ENCODE assay signal across 15 cellular contexts in the genomic region with DNA sequence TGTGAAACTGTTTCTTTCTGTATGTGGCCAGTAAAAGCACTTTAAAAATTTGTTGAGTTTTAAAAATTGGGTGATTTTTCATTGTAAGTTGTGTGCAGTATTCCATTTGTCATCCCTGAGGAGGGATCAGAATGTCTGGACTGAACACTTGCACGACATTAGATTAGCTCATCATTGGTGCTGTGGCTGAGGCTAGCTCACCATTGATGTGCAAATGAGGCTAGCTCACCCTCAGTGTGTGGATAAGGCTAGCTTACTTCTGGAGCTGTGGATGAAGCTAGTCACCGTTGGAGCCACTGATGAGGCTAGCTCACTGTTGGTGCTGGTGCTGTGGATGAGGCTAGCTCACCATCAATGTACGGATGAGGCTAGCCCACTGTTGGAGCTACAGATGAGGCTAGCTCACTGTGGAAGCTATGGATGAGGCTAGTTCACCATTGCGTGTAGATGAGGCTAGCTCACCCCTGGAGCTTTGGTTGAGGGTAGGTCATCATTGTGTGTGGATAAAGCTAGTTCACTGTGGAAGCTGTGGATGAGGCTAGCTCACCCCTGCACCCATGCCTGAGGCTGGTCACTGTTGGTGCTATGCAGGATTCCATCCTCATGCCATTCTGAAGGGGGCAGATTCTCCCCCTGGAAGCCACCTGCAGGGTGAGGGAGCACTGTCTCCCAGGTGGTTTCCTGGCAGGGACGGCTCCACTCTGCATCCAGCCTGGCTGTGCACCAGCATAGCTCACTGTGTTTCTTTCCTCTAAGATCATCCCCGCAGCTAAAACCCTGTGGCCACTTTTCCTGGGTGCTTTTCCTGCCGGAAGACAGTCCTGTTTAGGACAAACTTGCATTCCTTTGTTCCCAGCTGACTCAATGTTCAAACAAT.
DNase-seq lines count a peak whose midpoint lies in the region; ATAC-seq, FAIRE-seq and TF ChIP-seq lines count a peak whose summit lies in the region.
"Had no signal": no experiment of that assay in that cellular context is flagged by ENCODE, and none has a peak within 500 bp of the region (broad histone marks: within the 10 kb centered on the region; RNA-seq: fewer than 3 reads in every experiment).

No MANE protein-coding gene starts in this region.

- H3K36me3 Mint-ChIP-seq in H9 (ENCODE audit: insufficient read depth in 1 of 3, low read depth in 3 of 3) (no peaks in the 10 kb centered on the region), progenitor cell of endocrine pancreas (ENCODE audit: insufficient read depth) (no peaks in the 10 kb centered on the region)
- H3K36me3 Mint-ChIP-seq: IgD-negative memory B cell had no signal

- H4K91ac ChIP-seq in H9 (ENCODE audit: insufficient read length, low read depth, low read length) = no peak overlapping the region
- peak overlapping the region; percentile 13 for H4K91ac ChIP-seq in mesenchymal stem cell (ENCODE audit: low read length)

- FAIRE-seq in A549 (lab: Jason Lieb, UNC) (no peak), kidney (lab: Jason Lieb, UNC) (no peak)
- FAIRE-seq: GM12891 had no signal

- no peak for TF ChIP-seq EP300 in A549 (IDR thresholded peaks at IDR 0.05)

- H3K9me3 Mint-ChIP-seq in H9 (no peaks in the 10 kb centered on the region), progenitor cell of endocrine pancreas (ENCODE audit: low read depth) (no peaks in the 10 kb centered on the region)
- H3K9me3 Mint-ChIP-seq: IgD-negative memory B cell had no signal

- H3K23me2 ChIP-seq in H9 (ENCODE audit: insufficient read length, low read depth, low read length, poor library complexity, severe bottlenecking) = no peaks in the 10 kb centered on the region

- no peak overlapping the region for H3K4ac ChIP-seq in H9 (ENCODE audit: low read depth, low read length)
- no peak overlapping the region for H3K4ac ChIP-seq in mesenchymal stem cell (ENCODE audit: low read depth in 1 of 2, low read length in 2 of 2)

- H3K4me3 Mint-ChIP-seq in H9 (no peak overlapping the region; a peak in 1 of 5 replicates), progenitor cell of endocrine pancreas (ENCODE audit: low read depth) (no peak overlapping the region)
- H3K4me3 Mint-ChIP-seq: B cell, IgD-negative memory B cell had no signal

- no peak for TF ChIP-seq RAD21 in A549 (conservative IDR thresholded peaks at IDR 0.05 in 1 of 2, IDR thresholded peaks at IDR 0.05 in 1 of 2)

- no peak overlapping the region for H3K14ac ChIP-seq in H9 (ENCODE audit: insufficient read depth, low read length)
- no peak overlapping the region for H3K14ac ChIP-seq in mesenchymal stem cell (ENCODE audit: low read length in 2 of 2)

- TF ChIP-seq CTCF in A549 (IDR thresholded peaks at IDR 0.05) (no peak), H9 (conservative IDR thresholded peaks at IDR 0.05) (no peak), kidney (IDR thresholded peaks at IDR 0.05; ENCODE audit: borderline replicate concordance, extremely low read depth, insufficient read depth) (no peak), progenitor cell of endocrine pancreas (IDR thresholded peaks at IDR 0.05; ENCODE audit: unreplicated experiment) (no peak)

- H3K4me3 ChIP-seq in A549 (no peak overlapping the region), mesenchymal stem cell (ENCODE audit: insufficient read depth in 1 of 2, low read depth in 1 of 2, low read length in 2 of 2) (no peak overlapping the region), kidney (ENCODE audit: low read length in 2 of 2) (no peak overlapping the region)

- 65% methylated on average over 7 of the region's 7 CpGs for WGBS in A549 (ENCODE audit: missing lambda C conversion rate)
- no CpG with 5 or more reads among the region's 7 CpGs for WGBS in H9 (ENCODE audit: extremely low coverage, insufficient read length, low lambda C conversion rate)
- 84% methylated on average over 7 of the region's 7 CpGs for WGBS in mesenchymal stem cell

- no peak overlapping the region for H2AK5ac ChIP-seq in H9 (ENCODE audit: insufficient read length, low read length)
- no peak overlapping the region for H2AK5ac ChIP-seq in mesenchymal stem cell (ENCODE audit: low read length, severe bottlenecking)

- no peak; a peak in 1 of 6 replicates for ATAC-seq in A549
- ATAC-seq: Right ventricle myocardium inferior had no signal

- H3K27ac Mint-ChIP-seq in H9 = no peak overlapping the region
- no peak overlapping the region for H3K27ac Mint-ChIP-seq in progenitor cell of endocrine pancreas
- H3K27ac Mint-ChIP-seq: B cell, IgD-negative memory B cell had no signal

- DNase-seq in A549 (ENCODE audit: low read depth in 1 of 2, low spot score in 1 of 2) (no peak), H9 (peak; percentile 9), mesenchymal stem cell (peak; percentile 58), kidney (no peak), dedifferentiated amniotic fluid mesenchymal stem cell (ENCODE audit: extremely low spot score) (no peak), progenitor cell of endocrine pancreas (ENCODE audit: low spot score, unreplicated experiment) (no peak), midbrain (lab: John Stamatoyannopoulos, UW) (no peak)
- DNase-seq in activated CD8-positive, alpha-beta memory T cell treated with anti-CD3 and anti-CD28 coated beads, Interleukin-2, amount 50 U/mL, for 48 hours = peak; percentile 26
- DNase-seq: NCI-H1436, NCI-H526 had no signal

- no peak overlapping the region for H2BK120ac ChIP-seq in H9 (ENCODE audit: low read depth, low read length, poor library complexity, severe bottlenecking)
- H2BK120ac ChIP-seq in mesenchymal stem cell (ENCODE audit: low read depth, low read length) = no peak overlapping the region

- no peak overlapping the region; a peak in 1 of 6 replicates for H3K27ac ChIP-seq in A549
- H3K27ac ChIP-seq in H9 (ENCODE audit: insufficient read length, low read depth, low read length) = no peak overlapping the region
- no peak overlapping the region for H3K27ac ChIP-seq in mesenchymal stem cell (ENCODE audit: low read length, poor library complexity, severe bottlenecking)
- no peak overlapping the region for H3K27ac ChIP-seq in kidney (ENCODE audit: low read depth in 2 of 2, low read length in 2 of 2)
- H3K27ac ChIP-seq: parathyroid adenoma had no signal

- H3T11ph ChIP-seq in H9 (ENCODE audit: low read length) = no peak overlapping the region

- no peak overlapping the region for H2BK5ac ChIP-seq in H9 (ENCODE audit: insufficient read length, low read length)
- no peak overlapping the region for H2BK5ac ChIP-seq in mesenchymal stem cell (ENCODE audit: low read depth, low read length, poor library complexity, severe bottlenecking)

- no peaks in the 10 kb centered on the region for H3K9me3 ChIP-seq in A549
- no peaks in the 10 kb centered on the region for H3K9me3 ChIP-seq in H9 (ENCODE audit: control insufficient read depth, low read depth, low read length)
- no peaks in the 10 kb centered on the region for H3K9me3 ChIP-seq in mesenchymal stem cell (ENCODE audit: control insufficient read depth, low read length)
- no peaks in the 10 kb centered on the region for H3K9me3 ChIP-seq in kidney (ENCODE audit: control insufficient read depth in 1 of 2, low read length in 2 of 2)

- H3K4me1 ChIP-seq in A549 (peaks cover 19% of the 10 kb centered on the region), H9 (ENCODE audit: insufficient read depth, low read length) (no peaks in the 10 kb centered on the region), mesenchymal stem cell (ENCODE audit: control insufficient read depth, insufficient read depth, low read depth, low read length) (peaks cover 4% of the 10 kb centered on the region), kidney (ENCODE audit: control insufficient read depth in 1 of 2, insufficient read depth in 1 of 2, low read depth in 1 of 2, low read length in 2 of 2) (peaks cover 0 to 2% of the 10 kb centered on the region in 2 donors)
- H3K4me1 ChIP-seq: parathyroid adenoma had no signal

- H2BK12ac ChIP-seq in H9 (ENCODE audit: insufficient read length, low read depth, low read length) (no peak overlapping the region), mesenchymal stem cell (ENCODE audit: low read length in 2 of 2) (peak overlapping the region; percentile 33 to 44)

- H3K4me1 Mint-ChIP-seq in H9 (0 out of 4 replicates have a peak, but pooled peaks cover 2 to 10% of the 10 kb centered on the region in 2 experiments), progenitor cell of endocrine pancreas (ENCODE audit: low read depth) (no peaks in the 10 kb centered on the region)
- H3K4me1 Mint-ChIP-seq: B cell, IgD-negative memory B cell had no signal

- no peaks in the 10 kb centered on the region for H3K79me2 ChIP-seq in H9 (ENCODE audit: insufficient read depth, low read length)
- H3K79me2 ChIP-seq: parathyroid adenoma had no signal

- intact Hi-C loops in kidney (cut with DNase I) = no loop called here

- H3K79me1 ChIP-seq in H9 (ENCODE audit: insufficient read depth, low read depth, low read length, poor library complexity, severe bottlenecking) = no peaks in the 10 kb centered on the region
- no peaks in the 10 kb centered on the region for H3K79me1 ChIP-seq in mesenchymal stem cell (replicated peaks; ENCODE audit: low read length, poor library complexity, severe bottlenecking)

- H3K23ac ChIP-seq in H9 (ENCODE audit: insufficient read length, low read depth, low read length) = no peak overlapping the region
- no peak overlapping the region for H3K23ac ChIP-seq in mesenchymal stem cell (ENCODE audit: low read length in 2 of 2)

- no peaks in the 10 kb centered on the region for H3K36me3 ChIP-seq in mesenchymal stem cell (ENCODE audit: control insufficient read depth in 1 of 2, insufficient read depth in 2 of 2, low read depth in 1 of 2, low read length in 2 of 2)
- no peaks in the 10 kb centered on the region for H3K36me3 ChIP-seq in kidney (ENCODE audit: control insufficient read depth in 1 of 2, insufficient read depth in 2 of 2, low read length in 2 of 2)

- H4K8ac ChIP-seq in H9 (replicated peaks; ENCODE audit: insufficient read length, low read depth, low read length) = no peak overlapping the region
- peak overlapping the region; percentile 21 for H4K8ac ChIP-seq in mesenchymal stem cell (ENCODE audit: low read length)

- POLR2A ChIA-PET in A549 (lab: Yijun Ruan, JAX) = no interaction called here

- H2BK20ac ChIP-seq in H9 (ENCODE audit: low read depth, low read length, poor library complexity, severe bottlenecking) = no peak overlapping the region

- CTCF ChIA-PET in A549 (lab: Yijun Ruan, JAX) = interaction anchor here (0.9 to 2.3 kb wide), 6 partner anchors 18 to 436 kb away, joined by 3 to 8 read pairs (median 4); a partner anchor contains a TSS

- 0 out of 3 replicates have a peak overlapping the region, but pooled peaks have one; percentile 22 for H3K4me2 ChIP-seq in A549
- H3K4me2 ChIP-seq in H9 (ENCODE audit: insufficient read depth, insufficient read length, low read length) = no peak overlapping the region
- H3K4me2 ChIP-seq in mesenchymal stem cell (ENCODE audit: low read length, poor library complexity, severe bottlenecking) = no peak overlapping the region

- H2AFZ ChIP-seq in H9 (ENCODE audit: low read length) = no peak overlapping the region
- no peak overlapping the region for H2AFZ ChIP-seq in mesenchymal stem cell (ENCODE audit: low read depth, low read length)
- H2AFZ ChIP-seq: parathyroid adenoma had no signal

- no peak for TF ChIP-seq POLR2A in A549 (IDR thresholded peaks at IDR 0.05; ENCODE audit: low read length)

- no peak overlapping the region for H2BK15ac ChIP-seq in H9 (ENCODE audit: low read depth, low read length)
- H2BK15ac ChIP-seq in mesenchymal stem cell (ENCODE audit: low read depth, poor library complexity, severe bottlenecking) = no peak overlapping the region

- no peaks in the 10 kb centered on the region for H3K27me3 ChIP-seq in H9 (ENCODE audit: insufficient read depth, low read length)
- no peaks in the 10 kb centered on the region for H3K27me3 ChIP-seq in mesenchymal stem cell (ENCODE audit: control insufficient read depth in 1 of 2, insufficient read depth in 1 of 2, low read length in 2 of 2)

- H4K20me1 ChIP-seq in H9 (ENCODE audit: control insufficient read depth, insufficient read depth, insufficient read length) = no peaks in the 10 kb centered on the region

- H3K56ac ChIP-seq in H9 (ENCODE audit: insufficient read length, low read depth, low read length) = no peak overlapping the region

- H3K18ac ChIP-seq in H9 (ENCODE audit: insufficient read length, low read depth, low read length) (no peak overlapping the region), mesenchymal stem cell (ENCODE audit: low read depth in 1 of 2, low read length in 2 of 2) (peak overlapping the region in 1 of 2 experiments; percentile 13)

- H3K9ac ChIP-seq in H9 (ENCODE audit: extremely low read depth, insufficient read length, low read length) = no peak overlapping the region
- H3K9ac ChIP-seq in mesenchymal stem cell (ENCODE audit: low read length) = peak overlapping the region; percentile 33
- H3K9ac ChIP-seq in kidney (ENCODE audit: low read length in 2 of 2) = no peak overlapping the region
- H3K9ac ChIP-seq: parathyroid adenoma had no signal

- H3K27me3 Mint-ChIP-seq in H9 (ENCODE audit: low read depth) = peaks cover 9% of the 10 kb centered on the region
- H3K27me3 Mint-ChIP-seq in progenitor cell of endocrine pancreas = peaks cover 31% of the 10 kb centered on the region

- no peak overlapping the region for H4K5ac ChIP-seq in H9 (ENCODE audit: insufficient read length, low read depth, low read length)

Comparison
In these comparisons a context has a peak if more than half of its experiments do, and no peak if none do; other contexts are left out.
1. DNase-seq: peak in H9 (single experiment), activated CD8-positive, alpha-beta memory T cell treated with anti-CD3 and anti-CD28 coated beads, Interleukin-2, amount 50 U/mL, for 48 hours (single experiment) and mesenchymal stem cell (single experiment); none in A549 (0 of 2), kidney (single experiment), dedifferentiated amniotic fluid mesenchymal stem cell (single experiment), progenitor cell of endocrine pancreas (single experiment) and midbrain (single experiment).